In the genomic region with DNA sequence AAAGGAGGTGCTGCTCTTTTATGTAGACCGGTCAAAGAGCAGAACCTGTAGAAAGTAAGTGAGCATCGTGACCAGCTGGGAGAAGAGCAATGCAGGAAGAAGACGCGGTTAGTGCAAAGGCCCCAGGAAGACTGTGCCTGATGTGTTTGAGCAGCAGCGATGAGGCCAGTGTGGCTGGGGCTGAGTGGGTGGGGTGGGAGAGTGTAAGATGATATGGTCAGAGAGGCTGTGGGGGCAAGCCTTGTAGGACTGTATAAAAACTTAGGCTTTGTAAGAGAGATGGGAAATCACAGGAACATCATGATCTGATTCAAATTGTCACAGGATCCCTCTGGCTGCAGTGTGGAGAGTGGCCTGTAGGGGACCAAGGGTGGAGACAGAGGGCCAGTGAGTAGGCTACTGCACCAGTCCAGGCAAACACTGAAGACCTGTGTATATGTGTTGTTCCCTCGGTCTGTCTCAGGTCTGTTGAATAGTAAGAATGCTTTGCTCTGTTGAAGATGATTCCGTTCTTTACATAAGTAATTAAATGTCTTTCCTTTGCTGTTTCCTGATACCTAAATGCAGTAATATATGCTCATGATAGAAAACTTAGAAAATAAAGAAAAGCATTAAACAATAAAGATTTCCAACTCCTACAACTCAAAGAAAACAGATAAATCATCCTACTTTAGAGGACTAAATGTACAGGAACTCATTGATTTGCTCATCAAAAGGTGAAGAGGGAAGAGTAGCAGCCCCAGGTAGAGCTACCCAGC, we compare ENCODE assay signal across 9 cellular contexts. TPM values are rescaled to one million over a fixed set of nuclear protein-coding genes. Genes with fewer than 3 reads are reported as not detected.
DNase-seq lines count a peak whose midpoint lies in the region; ATAC-seq and TF ChIP-seq lines count a peak whose summit lies in the region.
"Had no signal": no experiment of that assay in that cellular context is flagged by ENCODE, and none has a peak within 500 bp of the region (broad histone marks: within the 10 kb centered on the region; RNA-seq: fewer than 3 reads in every experiment).

No MANE protein-coding gene starts in this region.

- H4K91ac ChIP-seq in mesenchymal stem cell (ENCODE audit: low read length): no peak overlapping the region

- H3K27ac ChIP-seq in mesenchymal stem cell (ENCODE audit: low read length, poor library complexity, severe bottlenecking): no peak overlapping the region

- peaks cover 33% of the 10 kb centered on the region for H3K4me1 Mint-ChIP-seq in activated naive CD8-positive, alpha-beta T cell treated with anti-CD3 and anti-CD28 coated beads, Interleukin-2, amount 10 ng/mL, durations not matched to agents 7 days and 5 days

- peak overlapping the region; percentile 17 for H3K4me3 Mint-ChIP-seq in activated naive CD8-positive, alpha-beta T cell treated with anti-CD3 and anti-CD28 coated beads, Interleukin-2, amount 10 ng/mL, durations not matched to agents 7 days and 5 days
- H3K4me3 Mint-ChIP-seq: IgD-negative memory B cell had no signal

- H3K18ac ChIP-seq in mesenchymal stem cell (ENCODE audit: low read depth in 1 of 2, low read length in 2 of 2): no peak overlapping the region

- no peak overlapping the region for H2BK12ac ChIP-seq in mesenchymal stem cell (ENCODE audit: low read length in 2 of 2)

- no peak overlapping the region for H3K4me3 ChIP-seq in mesenchymal stem cell (ENCODE audit: insufficient read depth in 1 of 2, low read depth in 1 of 2, low read length in 2 of 2)

- H2AFZ ChIP-seq in mesenchymal stem cell (ENCODE audit: low read depth, low read length): no peak overlapping the region

- H3K36me3 Mint-ChIP-seq in activated naive CD8-positive, alpha-beta T cell treated with anti-CD3 and anti-CD28 coated beads, Interleukin-2, amount 10 ng/mL, durations not matched to agents 7 days and 5 days: no peaks in the 10 kb centered on the region

- H3K9me3 ChIP-seq in mesenchymal stem cell (ENCODE audit: control insufficient read depth, low read length): no peaks in the 10 kb centered on the region

- H2BK120ac ChIP-seq in mesenchymal stem cell (ENCODE audit: low read depth, low read length): no peak overlapping the region

- 62% methylated on average over 6 of the region's 7 CpGs for WGBS in mesenchymal stem cell

- no peaks in the 10 kb centered on the region for H3K79me1 ChIP-seq in mesenchymal stem cell (replicated peaks; ENCODE audit: low read length, poor library complexity, severe bottlenecking)

- H3K23ac ChIP-seq in mesenchymal stem cell (ENCODE audit: low read length in 2 of 2): no peak overlapping the region

- DNase-seq in AG20443 (ENCODE audit: low spot score) (peak; percentile 54), NAMALWA (ENCODE audit: low spot score) (peak; percentile 63), mesenchymal stem cell (peak; percentile 37), DMS153 treated with DMSO at 0.1 percent for 48 hours (lab: John Stamatoyannopoulos, UW; ENCODE audit: unreplicated experiment) (no peak)
- peak; percentile 56 for DNase-seq in activated naive CD8-positive, alpha-beta T cell treated with anti-CD3 and anti-CD28 coated beads, Interleukin-2, amount 10 ng/mL, durations not matched to agents 7 days and 5 days
- no peak for DNase-seq in NK-92 treated with Interleukin-12 subunit alpha and Interleukin-12 subunit beta, amount 100 ng/mL, for 24 hours (lab: John Stamatoyannopoulos, UW)

- peak; percentile 79 for TF ChIP-seq CTCF in GM12874 (IDR thresholded peaks at IDR 0.05; ENCODE audit: insufficient read depth, low read depth, low read length)

- no peaks in the 10 kb centered on the region for H3K36me3 ChIP-seq in mesenchymal stem cell (ENCODE audit: control insufficient read depth in 1 of 2, insufficient read depth in 2 of 2, low read depth in 1 of 2, low read length in 2 of 2)

- no peak overlapping the region for H3K14ac ChIP-seq in mesenchymal stem cell (ENCODE audit: low read length in 2 of 2)

- H4K8ac ChIP-seq in mesenchymal stem cell (ENCODE audit: low read length): peak overlapping the region; percentile 9

- peaks cover 25 to 44% of the 10 kb centered on the region in 2 experiments for H3K27me3 ChIP-seq in mesenchymal stem cell (ENCODE audit: control insufficient read depth in 1 of 2, insufficient read depth in 1 of 2, low read length in 2 of 2)

- POLR2A ChIA-PET in activated naive CD8-positive, alpha-beta T cell treated with anti-CD3 and anti-CD28 coated beads, Interleukin-2, amount 10 ng/mL, durations not matched to agents 7 days and 5 days (lab: Charles Lee): no interaction called here

- peaks cover 27% of the 10 kb centered on the region for H3K27me3 Mint-ChIP-seq in activated naive CD8-positive, alpha-beta T cell treated with anti-CD3 and anti-CD28 coated beads, Interleukin-2, amount 10 ng/mL, durations not matched to agents 7 days and 5 days

- no peaks in the 10 kb centered on the region for H3K9me3 Mint-ChIP-seq in activated naive CD8-positive, alpha-beta T cell treated with anti-CD3 and anti-CD28 coated beads, Interleukin-2, amount 10 ng/mL, durations not matched to agents 7 days and 5 days
- H3K9me3 Mint-ChIP-seq: IgD-negative memory B cell had no signal

- H3K4me2 ChIP-seq in mesenchymal stem cell (ENCODE audit: low read length, poor library complexity, severe bottlenecking): no peak overlapping the region

- H2BK15ac ChIP-seq in mesenchymal stem cell (ENCODE audit: low read depth, poor library complexity, severe bottlenecking): no peak overlapping the region

- H3K4ac ChIP-seq in mesenchymal stem cell (ENCODE audit: low read depth in 1 of 2, low read length in 2 of 2): no peak overlapping the region

- H3K9ac ChIP-seq in mesenchymal stem cell (ENCODE audit: low read length): no peak overlapping the region

- no peak overlapping the region for H2AK5ac ChIP-seq in mesenchymal stem cell (ENCODE audit: low read length, severe bottlenecking)

- no peak overlapping the region for H2BK5ac ChIP-seq in mesenchymal stem cell (ENCODE audit: low read depth, low read length, poor library complexity, severe bottlenecking)

- no peaks in the 10 kb centered on the region for H3K4me1 ChIP-seq in mesenchymal stem cell (ENCODE audit: control insufficient read depth, insufficient read depth, low read depth, low read length)

- peak; percentile 65 for ATAC-seq in activated naive CD8-positive, alpha-beta T cell treated with anti-CD3 and anti-CD28 coated beads, Interleukin-2, amount 10 ng/mL, durations not matched to agents 7 days and 5 days (ENCODE audit: low read depth)
- ATAC-seq in HG03442 (IDR thresholded peaks at IDR 0.05; ENCODE audit: unreplicated experiment): no peak

- H3K27ac Mint-ChIP-seq in activated naive CD8-positive, alpha-beta T cell treated with anti-CD3 and anti-CD28 coated beads, Interleukin-2, amount 10 ng/mL, durations not matched to agents 7 days and 5 days: no peak overlapping the region
- H3K27ac Mint-ChIP-seq: IgD-negative memory B cell had no signal

RNA-seq across cellular contexts. Expression of gene WFDC2, which starts 23.6 kb away (rescaled TPM):
- total RNA-seq in activated naive CD8-positive, alpha-beta T cell treated with anti-CD3 and anti-CD28 coated beads, Interleukin-2, amount 10 ng/mL, durations not matched to agents 7 days and 5 days: not detected
- not detected for polyA plus RNA-seq in mesenchymal stem cell (2013, experiment 1 of 2)
- polyA plus RNA-seq in mesenchymal stem cell (2013, experiment 2 of 2): not detected

RNA-seq across cellular contexts. Expression of gene PIGT, which starts 30.0 kb away (rescaled TPM):
- 10 to 100 TPM; 64.9 to 72.7 TPM for total RNA-seq in activated naive CD8-positive, alpha-beta T cell treated with anti-CD3 and anti-CD28 coated beads, Interleukin-2, amount 10 ng/mL, durations not matched to agents 7 days and 5 days
- polyA plus RNA-seq in mesenchymal stem cell (2013, experiment 1 of 2): 148 TPM
- polyA plus RNA-seq in mesenchymal stem cell (2013, experiment 2 of 2): 151 TPM

RNA-seq across cellular contexts. Expression of gene DBNDD2, which starts 37.9 kb away (rescaled TPM):
- total RNA-seq in activated naive CD8-positive, alpha-beta T cell treated with anti-CD3 and anti-CD28 coated beads, Interleukin-2, amount 10 ng/mL, durations not matched to agents 7 days and 5 days: 10 to 100 TPM; 21.1 TPM
- 12.5 TPM for polyA plus RNA-seq in mesenchymal stem cell (2013, experiment 1 of 2)
- polyA plus RNA-seq in mesenchymal stem cell (2013, experiment 2 of 2): 12.0 TPM
- polyA plus RNA-seq: IgD-negative memory B cell had no signal

Comparison
In these comparisons a context has a peak if more than half of its experiments do, and no peak if none do; other contexts are left out.
1. DNase-seq: peak in AG20443 (single experiment), NAMALWA (single experiment), activated naive CD8-positive, alpha-beta T cell treated with anti-CD3 and anti-CD28 coated beads, Interleukin-2, amount 10 ng/mL, durations not matched to agents 7 days and 5 days (single experiment) and mesenchymal stem cell (single experiment); none in NK-92 treated with Interleukin-12 subunit alpha and Interleukin-12 subunit beta, amount 100 ng/mL, for 24 hours (single experiment) and DMS153 treated with DMSO at 0.1 percent for 48 hours (single experiment).